In genomic region chr1:168485048-168485447, GRCh38 we compare ENCODE assay signal across 13 cellular contexts. TPM values are rescaled to one million over a fixed set of nuclear protein-coding genes. Genes with fewer than 3 reads are reported as not detected.
DNase-seq lines count a peak whose midpoint lies in the region; ATAC-seq and TF ChIP-seq lines count a peak whose summit lies in the region.
"Had no signal": no experiment of that assay in that cellular context is flagged by ENCODE, and none has a peak within 500 bp of the region (broad histone marks: within the 10 kb centered on the region; RNA-seq: fewer than 3 reads in every experiment).

No MANE protein-coding gene starts in this region.

- H3K4me1 Mint-ChIP-seq in T-helper 17 cell (peaks cover 29% of the 10 kb centered on the region), osteocyte (ENCODE audit: unreplicated experiment) (peaks cover 30% of the 10 kb centered on the region), progenitor cell of endocrine pancreas (ENCODE audit: low read depth) (peaks cover 11% of the 10 kb centered on the region)

- H3K4me2 ChIP-seq in DND-41 (ENCODE audit: insufficient read depth, low read length) = no peak overlapping the region

- H3K9me3 ChIP-seq in DND-41 (ENCODE audit: insufficient read depth, low read length, severe bottlenecking) (no peaks in the 10 kb centered on the region), T-helper 17 cell (ENCODE audit: control insufficient read depth, low read length, poor library complexity, severe bottlenecking) (no peaks in the 10 kb centered on the region), esophagus muscularis mucosa (no peaks in the 10 kb centered on the region)

- ATAC-seq in DND-41 (ENCODE audit: insufficient read depth, low read depth) (peak; percentile 53; the same call in 1 of the 3 replicates), T-helper 17 cell (peak; percentile 72), HG02981 (IDR thresholded peaks at IDR 0.05; ENCODE audit: unreplicated experiment) (no peak)
- ATAC-seq: stimulated activated naive CD8-positive, alpha-beta T cell treated with anti-CD3 and anti-CD28 coated beads, Interleukin-15, amount 100 ng/mL, for 72 hours had no signal

- no peak for TF ChIP-seq POLR2A in esophagus muscularis mucosa (IDR thresholded peaks at IDR 0.05; ENCODE audit: low read depth)

- no peaks in the 10 kb centered on the region for H3K27me3 Mint-ChIP-seq in T-helper 17 cell
- H3K27me3 Mint-ChIP-seq in osteocyte (ENCODE audit: unreplicated experiment) = no peaks in the 10 kb centered on the region
- no peaks in the 10 kb centered on the region for H3K27me3 Mint-ChIP-seq in progenitor cell of endocrine pancreas
- H3K27me3 Mint-ChIP-seq: stimulated activated naive CD8-positive, alpha-beta T cell treated with anti-CD3 and anti-CD28 coated beads, Interleukin-15, amount 100 ng/mL, for 72 hours had no signal

- DNase-seq in DND-41 = no peak
- DNase-seq in T-helper 17 cell = no peak
- DNase-seq in esophagus muscularis mucosa (ENCODE audit: extremely low spot score) = no peak
- DNase-seq in osteocyte (ENCODE audit: extremely low spot score, unreplicated experiment) = no peak
- no peak for DNase-seq in progenitor cell of endocrine pancreas (ENCODE audit: low spot score, unreplicated experiment)
- no peak for DNase-seq in HCEC 1CT
- DNase-seq: H7; NCI-H1092; stimulated activated naive CD8-positive, alpha-beta T cell treated with anti-CD3 and anti-CD28 coated beads, Interleukin-15, amount 100 ng/mL, for 72 hours; WERI-Rb-1 had no signal

- intact Hi-C loops in esophagus muscularis mucosa (cut with DNase I) = no loop called here

- H3K4me3 Mint-ChIP-seq in T-helper 17 cell (peak overlapping the region; percentile 70), osteocyte (ENCODE audit: unreplicated experiment) (no peak overlapping the region), progenitor cell of endocrine pancreas (ENCODE audit: low read depth) (no peak overlapping the region)

- H3K9me3 Mint-ChIP-seq in osteocyte (ENCODE audit: unreplicated experiment) (no peaks in the 10 kb centered on the region), progenitor cell of endocrine pancreas (ENCODE audit: low read depth) (peaks cover 8% of the 10 kb centered on the region)

- no peak for TF ChIP-seq EP300 in esophagus muscularis mucosa (IDR thresholded peaks at IDR 0.05)

- WGBS in esophagus muscularis mucosa = 18% methylated on average over 5 of the region's 5 CpGs

- no peaks in the 10 kb centered on the region for H4K20me1 ChIP-seq in DND-41 (ENCODE audit: insufficient read depth, low read length)

- no peak for TF ChIP-seq CTCF in DND-41 (IDR thresholded peaks at IDR 0.05; ENCODE audit: borderline replicate concordance, extremely low read depth, low read length, poor library complexity, severe bottlenecking)
- TF ChIP-seq CTCF in esophagus muscularis mucosa (IDR thresholded peaks at IDR 0.05) = no peak
- no peak for TF ChIP-seq CTCF in osteocyte (IDR thresholded peaks at IDR 0.05)
- no peak for TF ChIP-seq CTCF in progenitor cell of endocrine pancreas (IDR thresholded peaks at IDR 0.05; ENCODE audit: unreplicated experiment)

- H3K36me3 ChIP-seq in DND-41 (ENCODE audit: insufficient read depth, low read length) (no peaks in the 10 kb centered on the region), esophagus muscularis mucosa (no peaks in the 10 kb centered on the region)
- H3K36me3 ChIP-seq: WERI-Rb-1 had no signal

- no peak overlapping the region for H2AFZ ChIP-seq in DND-41 (ENCODE audit: low read depth, low read length)

- H3K36me3 Mint-ChIP-seq in T-helper 17 cell (ENCODE audit: low read depth) (no peaks in the 10 kb centered on the region), osteocyte (ENCODE audit: unreplicated experiment) (no peaks in the 10 kb centered on the region), progenitor cell of endocrine pancreas (ENCODE audit: insufficient read depth) (no peaks in the 10 kb centered on the region)

- H3K4me3 ChIP-seq in DND-41 (ENCODE audit: low read depth in 1 of 2, low read length in 2 of 2) (no peak overlapping the region), esophagus muscularis mucosa (no peak overlapping the region)

- H3K27ac ChIP-seq in DND-41 (ENCODE audit: low read length) (no peak overlapping the region), esophagus muscularis mucosa (replicated peaks in 1 of 4) (peak overlapping the region; percentile 66 to 81 (median 75))
- H3K27ac ChIP-seq: WERI-Rb-1 had no signal

- peak overlapping the region; percentile 72 for H3K27ac Mint-ChIP-seq in T-helper 17 cell
- peak overlapping the region; percentile 21 for H3K27ac Mint-ChIP-seq in osteocyte (ENCODE audit: unreplicated experiment)
- no peak overlapping the region for H3K27ac Mint-ChIP-seq in progenitor cell of endocrine pancreas

- no peak overlapping the region for H3K9ac ChIP-seq in DND-41 (ENCODE audit: low read depth, low read length)

- H3K79me2 ChIP-seq in DND-41 (ENCODE audit: insufficient read depth, low read length) = no peaks in the 10 kb centered on the region

- H3K4me1 ChIP-seq in DND-41 (ENCODE audit: insufficient read depth, low read length) (peaks cover 9% of the 10 kb centered on the region), esophagus muscularis mucosa (peaks cover 7 to 79% (median 78%) of the 10 kb centered on the region in 4 donors)

- no peaks in the 10 kb centered on the region for H3K27me3 ChIP-seq in DND-41 (ENCODE audit: insufficient read depth, low read length, poor library complexity)
- H3K27me3 ChIP-seq in esophagus muscularis mucosa = no peaks in the 10 kb centered on the region

RNA-seq across cellular contexts. Expression of gene XCL2, which starts 58.7 kb away (rescaled TPM):
- total RNA-seq in T-helper 17 cell (not detected), esophagus muscularis mucosa (not detected), osteocyte (not detected in 2 replicates), progenitor cell of endocrine pancreas (not detected in 2 replicates)
- total RNA-seq: Daoy, fibroblast of villous mesenchyme, H7 had no signal
